In the genomic region with DNA sequence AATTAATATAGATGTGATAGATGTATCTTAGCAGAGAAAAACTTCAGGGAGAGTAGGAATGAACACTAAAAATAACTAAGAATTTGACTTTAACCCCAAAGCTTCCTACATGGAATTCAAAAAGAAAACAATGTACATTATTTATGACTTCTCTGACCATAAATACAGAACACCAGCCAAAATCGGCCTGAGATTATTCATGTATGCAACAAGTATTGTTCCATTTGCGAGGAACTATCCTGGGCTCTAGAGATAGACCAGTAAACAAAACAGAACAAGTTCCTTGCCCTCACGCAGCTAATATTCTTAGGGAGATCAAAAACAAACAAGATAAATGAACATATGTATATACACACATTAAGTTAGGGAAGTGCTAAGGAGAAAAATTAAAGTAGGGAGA, we compare ENCODE assay signal across 16 cellular contexts.
DNase-seq lines count a peak whose midpoint lies in the region; ATAC-seq and TF ChIP-seq lines count a peak whose summit lies in the region.
"Had no signal": no experiment of that assay in that cellular context is flagged by ENCODE, and none has a peak within 500 bp of the region (broad histone marks: within the 10 kb centered on the region; RNA-seq: fewer than 3 reads in every experiment).

No MANE protein-coding gene starts in this region.

- H2BK120ac ChIP-seq in IMR-90 (ENCODE audit: low read depth, low read length): no peak overlapping the region

- H3K9ac ChIP-seq in IMR-90 (ENCODE audit: low read depth, low read length): no peak overlapping the region

- H4K20me1 ChIP-seq in IMR-90 (ENCODE audit: insufficient read depth, low read length): no peaks in the 10 kb centered on the region

- dilution Hi-C loops in IMR-90 (cut with HindIII; ENCODE audit: low sequenced_read_pairs, unreplicated experiment): no loop called here

- H3K14ac ChIP-seq in IMR-90 (replicated peaks; ENCODE audit: low read depth, low read length): no peak overlapping the region

- H3K56ac ChIP-seq in IMR-90 (ENCODE audit: extremely low read depth, insufficient read depth, low read length): no peak overlapping the region

- H3K27ac Mint-ChIP-seq in memory B cell: peak overlapping the region; percentile 48
- peak overlapping the region; percentile 11 for H3K27ac Mint-ChIP-seq in stimulated activated naive B cell treated with anti-CD40 and anti-IgM and Interleukin-4, amounts not matched to agents 10 μg/mL and 1 μg/mL and 100 μg/mL, for 72 hours
- H3K27ac Mint-ChIP-seq: CD4-positive, alpha-beta T cell had no signal

- H2AK9ac ChIP-seq in IMR-90 (replicated peaks; ENCODE audit: low read depth, low read length, poor library complexity): no peak overlapping the region

- no CpG with 5 or more reads among the region's 3 CpGs for WGBS in IMR-90 (ENCODE audit: extremely low coverage in 2 of 2, insufficient read length in 1 of 2), 2 experiments

- peaks cover 21% of the 10 kb centered on the region for H3K4me1 Mint-ChIP-seq in memory B cell
- H3K4me1 Mint-ChIP-seq in stimulated activated naive B cell treated with anti-CD40 and anti-IgM and Interleukin-4, amounts not matched to agents 10 μg/mL and 1 μg/mL and 100 μg/mL, for 72 hours: peaks cover 24 to 27% of the 10 kb centered on the region in 2 donors

- no peak for ATAC-seq in IMR-90 (ENCODE audit: low read depth)
- no peak for ATAC-seq in memory B cell (ENCODE audit: low read depth)
- ATAC-seq in stimulated activated naive B cell treated with anti-CD40 and anti-IgM and Interleukin-4, amounts not matched to agents 10 μg/mL and 1 μg/mL and 100 μg/mL, for 72 hours (replicated peaks): no peak
- ATAC-seq in GM18870 (IDR thresholded peaks at IDR 0.05; ENCODE audit: unreplicated experiment): no peak
- ATAC-seq: HCT116 had no signal

- no peaks in the 10 kb centered on the region for H3K27me3 Mint-ChIP-seq in memory B cell
- peaks cover 0 to 3% of the 10 kb centered on the region in 2 donors for H3K27me3 Mint-ChIP-seq in stimulated activated naive B cell treated with anti-CD40 and anti-IgM and Interleukin-4, amounts not matched to agents 10 μg/mL and 1 μg/mL and 100 μg/mL, for 72 hours
- H3K27me3 Mint-ChIP-seq: CD4-positive, alpha-beta T cell; IgD-negative memory B cell had no signal

- no peak overlapping the region for H3K4me3 ChIP-seq in IMR-90 (ENCODE audit: insufficient read depth, low read depth, low read length)

- no peak overlapping the region for H2BK5ac ChIP-seq in IMR-90 (ENCODE audit: low read depth, low read length, poor library complexity, severe bottlenecking)

- 0 out of 2 replicates have a peak overlapping the region, but pooled peaks have one; percentile 83 for H2AK5ac ChIP-seq in IMR-90 (ENCODE audit: low read depth, low read length)

- intact Hi-C loops in IMR-90 (cut with micrococcal nuclease): no loop called here

- DNase-seq in IMR-90: peak; percentile 32
- no peak for DNase-seq in memory B cell (ENCODE audit: low spot score in 2 of 2)
- DNase-seq in stimulated activated naive B cell treated with anti-CD40 and anti-IgM and Interleukin-4, amounts not matched to agents 10 μg/mL and 1 μg/mL and 100 μg/mL, for 72 hours: no peak
- DNase-seq in activated CD4-positive, CD25-positive, alpha-beta regulatory T cell (lab: John Stamatoyannopoulos, UW): no peak
- no peak for DNase-seq in NCI-H2081 (lab: John Stamatoyannopoulos, UW)
- DNase-seq: ACHN; AML-193; Caco-2; CD4-positive, alpha-beta T cell; GDM1; GOT3; H7 had no signal

- peak overlapping the region; percentile 70; the same call in 1 of the 2 replicates for H3K18ac ChIP-seq in IMR-90 (ENCODE audit: low read depth, low read length)

- H3K9me3 Mint-ChIP-seq in memory B cell: peaks cover 5% of the 10 kb centered on the region
- H3K9me3 Mint-ChIP-seq in stimulated activated naive B cell treated with anti-CD40 and anti-IgM and Interleukin-4, amounts not matched to agents 10 μg/mL and 1 μg/mL and 100 μg/mL, for 72 hours: peaks cover 12 to 15% of the 10 kb centered on the region in 2 donors

- H3K4me2 ChIP-seq in IMR-90 (ENCODE audit: low read depth, low read length): no peak overlapping the region

- H3K27ac ChIP-seq in IMR-90 (ENCODE audit: insufficient read depth, low read length): no peak overlapping the region
- H3K27ac ChIP-seq: C4-2B had no signal

- H3K4ac ChIP-seq in IMR-90 (ENCODE audit: low read depth, low read length): no peak overlapping the region

- no peaks in the 10 kb centered on the region for H3K27me3 ChIP-seq in IMR-90 (ENCODE audit: control insufficient read depth, insufficient read depth, low read length)

- H3K79me1 ChIP-seq in IMR-90 (ENCODE audit: low read depth in 1 of 2, low read length in 2 of 2): peaks cover 9 to 19% of the 10 kb centered on the region in 2 experiments

- H3K9me3 ChIP-seq in IMR-90 (ENCODE audit: control insufficient read depth, insufficient read depth, low read length): 0 out of 2 replicates have a peak, but pooled peaks cover 3% of the 10 kb centered on the region
- H3K9me3 ChIP-seq: Caco-2 had no signal

- CTCF ChIA-PET in IMR-90 (lab: Yijun Ruan, JAX): no interaction called here

- peaks cover 14% of the 10 kb centered on the region for H3K4me1 ChIP-seq in IMR-90 (ENCODE audit: control insufficient read depth, insufficient read depth, low read length)
- H3K4me1 ChIP-seq: Caco-2 had no signal

- no peak overlapping the region for H3K23ac ChIP-seq in IMR-90 (ENCODE audit: low read depth, low read length)

- H4K5ac ChIP-seq in IMR-90 (ENCODE audit: low read depth, low read length): 0 out of 2 replicates have a peak overlapping the region, but pooled peaks have one; percentile 37

- H3K9me1 ChIP-seq in IMR-90 (ENCODE audit: insufficient read depth, low read length): peaks cover 3% of the 10 kb centered on the region; the same call in 1 of the 2 replicates

- POLR2A ChIA-PET in IMR-90 (lab: Charles Lee; ENCODE audit: unreplicated experiment): no interaction called here

- BruUV-seq in IMR-90 (replicated peaks; lab: Mats Ljungman, UMichigan): no TSS peak

- H3K36me3 Mint-ChIP-seq in memory B cell: peaks cover 6% of the 10 kb centered on the region
- H3K36me3 Mint-ChIP-seq in stimulated activated naive B cell treated with anti-CD40 and anti-IgM and Interleukin-4, amounts not matched to agents 10 μg/mL and 1 μg/mL and 100 μg/mL, for 72 hours: peaks cover 0 to 12% of the 10 kb centered on the region in 2 donors
- H3K36me3 Mint-ChIP-seq: IgD-negative memory B cell had no signal

- H2BK20ac ChIP-seq in IMR-90 (ENCODE audit: low read depth, low read length): no peak overlapping the region; the same call in 1 of the 2 replicates

- H4K91ac ChIP-seq in IMR-90 (ENCODE audit: insufficient read depth, low read depth, low read length): no peak overlapping the region

- no peak overlapping the region for H2AFZ ChIP-seq in IMR-90 (replicated peaks; ENCODE audit: low read length, poor library complexity)

- TF ChIP-seq POLR2A in IMR-90 (IDR thresholded peaks at IDR 0.05; ENCODE audit: low read depth, low read length): no peak

- H3K36me3 ChIP-seq in IMR-90 (ENCODE audit: control insufficient read depth, insufficient read depth, low read length): no peaks in the 10 kb centered on the region; the same call in 1 of the 2 replicates

- no peak overlapping the region for H4K8ac ChIP-seq in IMR-90 (ENCODE audit: low read depth in 2 of 2, low read length in 2 of 2)

- in situ Hi-C loops in IMR-90 (cut with MboI; ENCODE audit: low sequenced_read_pairs): no loop called here

- no peak for TF ChIP-seq RAD21 in IMR-90 (IDR thresholded peaks at IDR 0.05; ENCODE audit: low read length)

- H2BK15ac ChIP-seq in IMR-90 (ENCODE audit: low read depth, low read length): no peak overlapping the region

- H3K4me3 Mint-ChIP-seq in memory B cell: no peak overlapping the region
- no peak overlapping the region for H3K4me3 Mint-ChIP-seq in stimulated activated naive B cell treated with anti-CD40 and anti-IgM and Interleukin-4, amounts not matched to agents 10 μg/mL and 1 μg/mL and 100 μg/mL, for 72 hours
- H3K4me3 Mint-ChIP-seq: CD4-positive, alpha-beta T cell had no signal

- no peak for TF ChIP-seq CTCF in IMR-90 (conservative IDR thresholded peaks at IDR 0.05; ENCODE audit: low read depth, low read length)

TF ChIP-seq in IMR-90, 13 proteins besides CTCF, POLR2A, EP300 and RAD21:
- TF ChIP-seq RCOR1 (IDR thresholded peaks at IDR 0.05; ENCODE audit: insufficient replicate concordance, low read length) (no peak), CHD1 (IDR thresholded peaks at IDR 0.05; ENCODE audit: low read depth, low read length) (no peak), MAFK (IDR thresholded peaks at IDR 0.05; ENCODE audit: low read depth, low read length) (no peak), MXI1 (IDR thresholded peaks at IDR 0.05; ENCODE audit: borderline replicate concordance, low read depth, low read length) (no peak), RFX5 (IDR thresholded peaks at IDR 0.05; ENCODE audit: low read depth, low read length) (no peak), BHLHE40 (IDR thresholded peaks at IDR 0.05; ENCODE audit: low read depth, low read length) (no peak), SMC3 (IDR thresholded peaks at IDR 0.05; ENCODE audit: low read depth, low read length) (no peak), NFE2L2 (IDR thresholded peaks at IDR 0.05; ENCODE audit: low read depth, low read length) (no peak), FOS (IDR thresholded peaks at IDR 0.05; ENCODE audit: low read depth, low read length) (no peak), CEBPB (IDR thresholded peaks at IDR 0.05; ENCODE audit: low read depth, low read length) (no peak), MAZ (IDR thresholded peaks at IDR 0.05; ENCODE audit: borderline replicate concordance, low read depth, low read length) (no peak)
- TF ChIP-seq, protein P1, sequence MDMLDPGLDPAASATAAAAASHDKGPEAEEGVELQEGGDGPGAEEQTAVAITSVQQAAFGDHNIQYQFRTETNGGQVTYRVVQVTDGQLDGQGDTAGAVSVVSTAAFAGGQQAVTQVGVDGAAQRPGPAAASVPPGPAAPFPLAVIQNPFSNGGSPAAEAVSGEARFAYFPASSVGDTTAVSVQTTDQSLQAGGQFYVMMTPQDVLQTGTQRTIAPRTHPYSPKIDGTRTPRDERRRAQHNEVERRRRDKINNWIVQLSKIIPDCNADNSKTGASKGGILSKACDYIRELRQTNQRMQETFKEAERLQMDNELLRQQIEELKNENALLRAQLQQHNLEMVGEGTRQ (IDR thresholded peaks at IDR 0.05; ENCODE audit: low read depth, low read length): no peak
- TF ChIP-seq, protein P2, sequence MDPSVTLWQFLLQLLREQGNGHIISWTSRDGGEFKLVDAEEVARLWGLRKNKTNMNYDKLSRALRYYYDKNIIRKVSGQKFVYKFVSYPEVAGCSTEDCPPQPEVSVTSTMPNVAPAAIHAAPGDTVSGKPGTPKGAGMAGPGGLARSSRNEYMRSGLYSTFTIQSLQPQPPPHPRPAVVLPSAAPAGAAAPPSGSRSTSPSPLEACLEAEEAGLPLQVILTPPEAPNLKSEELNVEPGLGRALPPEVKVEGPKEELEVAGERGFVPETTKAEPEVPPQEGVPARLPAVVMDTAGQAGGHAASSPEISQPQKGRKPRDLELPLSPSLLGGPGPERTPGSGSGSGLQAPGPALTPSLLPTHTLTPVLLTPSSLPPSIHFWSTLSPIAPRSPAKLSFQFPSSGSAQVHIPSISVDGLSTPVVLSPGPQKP (IDR thresholded peaks at IDR 0.05; ENCODE audit: borderline replicate concordance, low read depth, low read length): no peak
